ENCODE assay signal across 19 cellular contexts in genomic region chr14:55688566-55688965, GRCh38.
DNase-seq lines count a peak whose midpoint lies in the region; ATAC-seq and TF ChIP-seq lines count a peak whose summit lies in the region.
"Had no signal": no experiment of that assay in that cellular context is flagged by ENCODE, and none has a peak within 500 bp of the region (broad histone marks: within the 10 kb centered on the region; RNA-seq: fewer than 3 reads in every experiment).

No MANE protein-coding gene starts in this region.

- no peaks in the 10 kb centered on the region for H3K27me3 Mint-ChIP-seq in stimulated activated naive B cell treated with anti-CD40 and anti-IgM and Interleukin-4, amounts not matched to agents 10 μg/mL and 1 μg/mL and 100 μg/mL, for 72 hours
- H3K27me3 Mint-ChIP-seq: IgD-negative memory B cell had no signal

- TF ChIP-seq CTCF in A673 (conservative IDR thresholded peaks at IDR 0.05; ENCODE audit: low read depth, low read length) (no peak), Panc1 (IDR thresholded peaks at IDR 0.05) (no peak), fibroblast of mammary gland (conservative IDR thresholded peaks at IDR 0.05; ENCODE audit: control insufficient read depth, insufficient read depth, low read depth, low read length) (no peak), mammary epithelial cell (conservative IDR thresholded peaks at IDR 0.05 in 1 of 2, IDR thresholded peaks at IDR 0.05 in 1 of 2; ENCODE audit: extremely low read depth in 1 of 2, insufficient read depth in 1 of 2, low read depth in 1 of 2, low read length in 2 of 2) (no peak)

- in situ Hi-C loops in Panc1 (cut with HindIII; ENCODE audit: low pct_unique_long_range_greater_than_20kb, low sequenced_read_pairs) = no loop called here
- in situ Hi-C loops in mammary epithelial cell (cut with MboI; ENCODE audit: low sequenced_read_pairs in 2 of 2) = no loop called here

- 79% methylated on average over 2 of the region's 2 CpGs for WGBS in mammary epithelial cell (ENCODE audit: low coverage, missing lambda C conversion rate)

- H3K9me3 Mint-ChIP-seq in stimulated activated naive B cell treated with anti-CD40 and anti-IgM and Interleukin-4, amounts not matched to agents 10 μg/mL and 1 μg/mL and 100 μg/mL, for 72 hours = no peaks in the 10 kb centered on the region
- H3K9me3 Mint-ChIP-seq: CD8-positive, alpha-beta T cell had no signal

- H3K36me3 Mint-ChIP-seq in stimulated activated naive B cell treated with anti-CD40 and anti-IgM and Interleukin-4, amounts not matched to agents 10 μg/mL and 1 μg/mL and 100 μg/mL, for 72 hours = peaks cover 40 to 55% of the 10 kb centered on the region in 2 donors

- H3K4me2 ChIP-seq in mammary epithelial cell (ENCODE audit: insufficient read depth, low read depth, low read length) = no peak overlapping the region
- H3K4me2 ChIP-seq: BLaER1 treated with 17β-estradiol and CSF1 and Interleukin-3, amounts not matched to agents 10 nM and 100 nM had no signal

- CTCF ChIA-PET in A673 (lab: Charles Lee) = no interaction called here
- CTCF ChIA-PET in Panc1 (lab: Charles Lee) = no interaction called here
- CTCF ChIA-PET in HEK293T (lab: Yijun Ruan, JAX) = no interaction called here
- CTCF ChIA-PET in mammary epithelial cell (lab: Charles Lee; ENCODE audit: low non-redundant PET) = no interaction called here

- no peaks in the 10 kb centered on the region for H3K79me2 ChIP-seq in mammary epithelial cell (ENCODE audit: insufficient read depth, low read length)

- ATAC-seq in Panc1 = peak; percentile 54; the same call in 1 of the 2 replicates
- no peak for ATAC-seq in stimulated activated naive B cell treated with anti-CD40 and anti-IgM and Interleukin-4, amounts not matched to agents 10 μg/mL and 1 μg/mL and 100 μg/mL, for 72 hours (replicated peaks)
- ATAC-seq: CD8-positive, alpha-beta T cell had no signal

- no peak overlapping the region for H3K27ac Mint-ChIP-seq in stimulated activated naive B cell treated with anti-CD40 and anti-IgM and Interleukin-4, amounts not matched to agents 10 μg/mL and 1 μg/mL and 100 μg/mL, for 72 hours
- H3K27ac Mint-ChIP-seq: CD8-positive, alpha-beta T cell; IgD-negative memory B cell had no signal

- DNase-seq in A673 (ENCODE audit: low spot score) (peak; percentile 23), ELR (ENCODE audit: low read depth) (peak; percentile 55), Panc1 (ENCODE audit: low read depth, low spot score) (no peak), fibroblast of mammary gland (ENCODE audit: low read depth) (peak; percentile 14), HEK293T (ENCODE audit: extremely low spot score) (no peak), mammary epithelial cell (no peak), cardiac septum (ENCODE audit: low spot score) (no peak)
- no peak for DNase-seq in stimulated activated naive B cell treated with anti-CD40 and anti-IgM and Interleukin-4, amounts not matched to agents 10 μg/mL and 1 μg/mL and 100 μg/mL, for 72 hours
- DNase-seq: Calu3; CD8-positive, alpha-beta T cell; H7; Karpas-422; NCI-H1092 treated with DMSO at 0.1 percent for 48 hours; NCI-H1694; NCI-H524; Right ventricle myocardium superior had no signal

- peaks cover 0 to 3% of the 10 kb centered on the region in 2 donors for H3K4me1 Mint-ChIP-seq in stimulated activated naive B cell treated with anti-CD40 and anti-IgM and Interleukin-4, amounts not matched to agents 10 μg/mL and 1 μg/mL and 100 μg/mL, for 72 hours

- H3K9ac ChIP-seq in mammary epithelial cell (ENCODE audit: insufficient read depth, low read length) = no peak overlapping the region
- H3K9ac ChIP-seq: BLaER1 treated with 17β-estradiol and CSF1 and Interleukin-3, amounts not matched to agents 10 nM and 100 nM had no signal

- H3K4me3 ChIP-seq in A673 (ENCODE audit: low read depth, low read length, poor library complexity, severe bottlenecking) (no peak overlapping the region), Panc1 (ENCODE audit: low read depth in 2 of 2, low read length in 2 of 2) (no peak overlapping the region), fibroblast of mammary gland (ENCODE audit: control insufficient read depth, low read depth, low read length) (no peak overlapping the region), mammary epithelial cell (replicated peaks in 1 of 3; ENCODE audit: insufficient read depth in 1 of 3, low read depth in 2 of 3, low read length in 3 of 3) (no peak overlapping the region)
- H3K4me3 ChIP-seq: BLaER1 treated with 17β-estradiol and CSF1 and Interleukin-3, amounts not matched to agents 10 nM and 100 nM had no signal

- H3K27me3 ChIP-seq in A673 (replicated peaks; ENCODE audit: insufficient read depth, low read depth, low read length, poor library complexity) (no peaks in the 10 kb centered on the region), Panc1 (ENCODE audit: control insufficient read depth, insufficient read depth, low read length) (no peaks in the 10 kb centered on the region), mammary epithelial cell (ENCODE audit: insufficient read depth, low read length) (no peaks in the 10 kb centered on the region)
- H3K27me3 ChIP-seq: BLaER1 treated with 17β-estradiol and CSF1 and Interleukin-3, amounts not matched to agents 10 nM and 100 nM had no signal

- intact Hi-C loops in A673 (cut with micrococcal nuclease; ENCODE audit: unreplicated experiment) (no loop called here), Panc1 (cut with micrococcal nuclease; ENCODE audit: unreplicated experiment) (no loop called here), mammary epithelial cell (cut with micrococcal nuclease) (loop anchor here (2.0 kb wide), 1 partner anchor 38 kb away; no protein-coding TSS in a partner anchor), cardiac septum (cut with DNase I) (no loop called here)

- POLR2A ChIA-PET in A673 (lab: Charles Lee; ENCODE audit: low non-redundant PET) = no interaction called here
- POLR2A ChIA-PET in Panc1 (lab: Charles Lee) = no interaction called here
- POLR2A ChIA-PET in HEK293T (lab: Yijun Ruan, JAX) = no interaction called here

- H2AFZ ChIP-seq in mammary epithelial cell (ENCODE audit: low read depth, low read length) = no peak overlapping the region

- H3K4me3 Mint-ChIP-seq in stimulated activated naive B cell treated with anti-CD40 and anti-IgM and Interleukin-4, amounts not matched to agents 10 μg/mL and 1 μg/mL and 100 μg/mL, for 72 hours = no peak overlapping the region
- H3K4me3 Mint-ChIP-seq: CD8-positive, alpha-beta T cell; IgD-negative memory B cell had no signal

- H3K36me3 ChIP-seq in A673 (ENCODE audit: insufficient read depth, low read length, poor library complexity, severe bottlenecking) (peaks cover 13% of the 10 kb centered on the region), Panc1 (ENCODE audit: control insufficient read depth, insufficient read depth, low read length) (peaks cover 19% of the 10 kb centered on the region; the same call in 1 of the 2 replicates), mammary epithelial cell (ENCODE audit: insufficient read depth, low read length) (peaks cover 7% of the 10 kb centered on the region)

- H3K4me1 ChIP-seq in A673 (ENCODE audit: insufficient read depth, low read length, poor library complexity, severe bottlenecking) = peaks cover 25% of the 10 kb centered on the region
- H3K4me1 ChIP-seq in Panc1 (ENCODE audit: control insufficient read depth, insufficient read depth, low read length) = peaks cover 13% of the 10 kb centered on the region
- H3K4me1 ChIP-seq in mammary epithelial cell (ENCODE audit: insufficient read depth, low read length) = no peaks in the 10 kb centered on the region
- H3K4me1 ChIP-seq: BLaER1 treated with 17β-estradiol and CSF1 and Interleukin-3, amounts not matched to agents 10 nM and 100 nM had no signal

- no peak overlapping the region for H3K27ac ChIP-seq in A673 (ENCODE audit: low read depth, low read length, poor library complexity, severe bottlenecking)
- H3K27ac ChIP-seq in Panc1 (ENCODE audit: low read length) = no peak overlapping the region
- no peak overlapping the region for H3K27ac ChIP-seq in mammary epithelial cell (ENCODE audit: insufficient read depth, low read depth, low read length)
- H3K27ac ChIP-seq: BLaER1 treated with 17β-estradiol and CSF1 and Interleukin-3, amounts not matched to agents 10 nM and 100 nM; HL-60 had no signal

- H3K9me3 ChIP-seq in A673 (ENCODE audit: low read depth, low read length, poor library complexity, severe bottlenecking) (no peaks in the 10 kb centered on the region), Panc1 (ENCODE audit: control insufficient read depth, insufficient read depth, low read depth, low read length) (no peaks in the 10 kb centered on the region), mammary epithelial cell (replicated peaks; ENCODE audit: insufficient read depth, low read length) (no peaks in the 10 kb centered on the region)
- H3K9me3 ChIP-seq: BLaER1 treated with 17β-estradiol and CSF1 and Interleukin-3, amounts not matched to agents 10 nM and 100 nM had no signal

- BruUV-seq in A673 (replicated peaks; lab: Mats Ljungman, UMichigan) (no TSS peak), Panc1 (replicated peaks; lab: Mats Ljungman, UMichigan) (no TSS peak), mammary epithelial cell (replicated peaks; lab: Mats Ljungman, UMichigan) (no TSS peak)

- dilution Hi-C loops in mammary epithelial cell (cut with HindIII; ENCODE audit: low sequenced_read_pairs) = no loop called here

- H4K20me1 ChIP-seq in mammary epithelial cell (ENCODE audit: insufficient read depth, low read length) = no peaks in the 10 kb centered on the region
- H4K20me1 ChIP-seq: BLaER1 treated with 17β-estradiol and CSF1 and Interleukin-3, amounts not matched to agents 10 nM and 100 nM had no signal

TF ChIP-seq in HEK293T, 16 proteins besides CTCF, POLR2A, EP300 and RAD21:
- TF ChIP-seq PKNOX1 (IDR thresholded peaks at IDR 0.05) (no peak), FOXK2 (IDR thresholded peaks at IDR 0.05) (no peak), SP1 (IDR thresholded peaks at IDR 0.05) (no peak), L3MBTL2 (conservative IDR thresholded peaks at IDR 0.05) (no peak), TARDBP (IDR thresholded peaks at IDR 0.05) (no peak), NFRKB (IDR thresholded peaks at IDR 0.05) (no peak), HDGF (IDR thresholded peaks at IDR 0.05; ENCODE audit: borderline replicate concordance) (no peak), FOXM1 (IDR thresholded peaks at IDR 0.05; ENCODE audit: borderline replicate concordance) (no peak), LEF1 (IDR thresholded peaks at IDR 0.05; ENCODE audit: borderline replicate concordance) (no peak), FOXA1 (IDR thresholded peaks at IDR 0.05) (no peak), CTBP1 (IDR thresholded peaks at IDR 0.05; ENCODE audit: borderline replicate concordance) (no peak)

Comparison
In these comparisons a context has a peak if more than half of its experiments do, and no peak if none do; other contexts are left out.
1. DNase-seq: peak in A673 (single experiment), ELR (single experiment) and fibroblast of mammary gland (single experiment); none in Panc1 (single experiment), HEK293T (single experiment), mammary epithelial cell (single experiment), cardiac septum (single experiment) and stimulated activated naive B cell treated with anti-CD40 and anti-IgM and Interleukin-4, amounts not matched to agents 10 μg/mL and 1 μg/mL and 100 μg/mL, for 72 hours (single experiment).